ENCODE assay signal across 24 cellular contexts in genomic region chr7:2044311-2044882, GRCh38.
A peak's percentile ranks its signal among the peaks of the same experiment; 100 is the strongest.
DNase-seq lines count a peak whose midpoint lies in the region; ATAC-seq and TF ChIP-seq lines count a peak whose summit lies in the region.
"Had no signal": no experiment of that assay in that cellular context is flagged by ENCODE, and none has a peak within 500 bp of the region (broad histone marks: within the 10 kb centered on the region; RNA-seq: fewer than 3 reads in every experiment).

No MANE protein-coding gene starts in this region.

- no peaks in the 10 kb centered on the region for H3K79me2 ChIP-seq in OCI-LY7 (ENCODE audit: insufficient read depth, low read depth, low read length)

- no peak overlapping the region for H3K27ac ChIP-seq in OCI-LY7 (ENCODE audit: low read depth, low read length, poor library complexity, severe bottlenecking)
- H3K27ac ChIP-seq: heart left ventricle, prostate gland had no signal

- H3K9me3 Mint-ChIP-seq in stimulated activated naive CD8-positive, alpha-beta T cell treated with anti-CD3 and anti-CD28 coated beads, Interleukin-15, amount 100 ng/mL, for 72 hours = no peaks in the 10 kb centered on the region
- H3K9me3 Mint-ChIP-seq in immature natural killer cell = no peaks in the 10 kb centered on the region
- H3K9me3 Mint-ChIP-seq: activated naive CD4-positive, alpha-beta T cell treated with anti-CD3 and anti-CD28 coated beads, Interleukin-2, amount 50 U/mL, for 72 hours; central memory CD8-positive, alpha-beta T cell had no signal

- H4K20me1 ChIP-seq in OCI-LY7 (ENCODE audit: insufficient read depth, low read length) = no peaks in the 10 kb centered on the region; the same call in 1 of the 2 replicates

- H3K9me3 ChIP-seq in OCI-LY7 (ENCODE audit: low read length) = no peaks in the 10 kb centered on the region
- H3K9me3 ChIP-seq: heart left ventricle, prostate gland, SK-N-SH had no signal

- peaks cover 39% of the 10 kb centered on the region for H3K4me1 Mint-ChIP-seq in stimulated activated naive CD8-positive, alpha-beta T cell treated with anti-CD3 and anti-CD28 coated beads, Interleukin-15, amount 100 ng/mL, for 72 hours
- peaks cover 66 to 67% of the 10 kb centered on the region in 2 donors for H3K4me1 Mint-ChIP-seq in immature natural killer cell

- H3K9me2 ChIP-seq in OCI-LY7 (ENCODE audit: insufficient read depth, low read length) = no peaks in the 10 kb centered on the region
- H3K9me2 ChIP-seq: SK-N-SH had no signal

- H3K4me3 Mint-ChIP-seq in stimulated activated naive CD8-positive, alpha-beta T cell treated with anti-CD3 and anti-CD28 coated beads, Interleukin-15, amount 100 ng/mL, for 72 hours = no peak overlapping the region
- H3K4me3 Mint-ChIP-seq in immature natural killer cell = peak overlapping the region; percentile 50 to 75 (median 60)
- H3K4me3 Mint-ChIP-seq: activated CD4-positive, alpha-beta T cell treated with anti-CD3 and anti-CD28 coated beads, Interleukin-2, amount 10 ng/mL, durations not matched to agents 7 days and 5 days; central memory CD8-positive, alpha-beta T cell; nephron progenitor cell; T-helper 17 cell had no signal

- no TSS peak for BruUV-seq in OCI-LY7 (replicated peaks; lab: Mats Ljungman, UMichigan)

- H3K36me3 Mint-ChIP-seq in immature natural killer cell = peaks cover 6 to 24% (median 15%) of the 10 kb centered on the region in 3 donors

- no peak overlapping the region for H3K4me2 ChIP-seq in OCI-LY7 (ENCODE audit: low read length)
- H3K4me2 ChIP-seq: SK-N-SH had no signal

- H3K27ac Mint-ChIP-seq in stimulated activated naive CD8-positive, alpha-beta T cell treated with anti-CD3 and anti-CD28 coated beads, Interleukin-15, amount 100 ng/mL, for 72 hours = no peak overlapping the region
- peak overlapping the region in 5 of 6 donors; percentile 67 to 91 (median 86) for H3K27ac Mint-ChIP-seq in immature natural killer cell
- H3K27ac Mint-ChIP-seq: activated CD4-positive, alpha-beta T cell treated with anti-CD3 and anti-CD28 coated beads, Interleukin-2, amount 10 ng/mL, durations not matched to agents 7 days and 5 days; T-helper 17 cell had no signal

- no peak overlapping the region for H2AFZ ChIP-seq in OCI-LY7 (ENCODE audit: low read length)

- no peak overlapping the region for H3K4me3 ChIP-seq in OCI-LY7 (ENCODE audit: low read depth, low read length, poor library complexity, severe bottlenecking)
- H3K4me3 ChIP-seq: heart left ventricle, prostate gland had no signal

- H3K4me1 ChIP-seq in OCI-LY7 (ENCODE audit: insufficient read depth, low read length, poor library complexity, severe bottlenecking) = peaks cover 29% of the 10 kb centered on the region
- H3K4me1 ChIP-seq: heart left ventricle, prostate gland had no signal

- no peak for ATAC-seq in stimulated activated naive CD8-positive, alpha-beta T cell treated with anti-CD3 and anti-CD28 coated beads, Interleukin-15, Interleukin-2, amounts not matched to agents 100 U/mL and 50 U/mL, for 24 hours
- ATAC-seq in stimulated activated naive CD8-positive, alpha-beta T cell treated with anti-CD3 and anti-CD28 coated beads, Interleukin-15, amount 100 ng/mL, for 72 hours = no peak
- ATAC-seq: activated naive CD4-positive, alpha-beta T cell treated with anti-CD3 and anti-CD28 coated beads, Interleukin-2, amount 50 U/mL, for 72 hours; left lobe of liver; T-helper 17 cell had no signal

- DNase-seq in stimulated activated naive CD8-positive, alpha-beta T cell treated with anti-CD3 and anti-CD28 coated beads, Interleukin-15, Interleukin-2, amounts not matched to agents 100 U/mL and 50 U/mL, for 24 hours = peak; percentile 1
- DNase-seq in stimulated activated naive CD8-positive, alpha-beta T cell treated with anti-CD3 and anti-CD28 coated beads, Interleukin-15, amount 100 ng/mL, for 72 hours = no peak
- DNase-seq in immature natural killer cell (no peak), posterior vena cava (ENCODE audit: low spot score) (peak; percentile 77), COLO829 (ENCODE audit: low spot score) (no peak), OCI-LY7 (ENCODE audit: low spot score) (no peak), GM19240 (ENCODE audit: insufficient read length, low spot score) (no peak), dermis blood vessel endothelial cell (no peak)
- DNase-seq: activated CD4-positive, alpha-beta T cell treated with anti-CD3 and anti-CD28 coated beads, Interleukin-2, amount 10 ng/mL, durations not matched to agents 7 days and 5 days; EL; midbrain; NCI-H1092; NCI-H187 treated with DMSO at 0.1 percent for 48 hours; NCI-H526 treated with DMSO at 0.1 percent for 48 hours; nephron progenitor cell; small intestine; stimulated activated CD4-positive, alpha-beta T cell treated with anti-CD3 and anti-CD28 coated beads, Interleukin-2, amount 100 ng/mL, for 24 hours; T-helper 17 cell had no signal

- CTCF ChIA-PET in OCI-LY7 (lab: Charles Lee; ENCODE audit: unreplicated experiment) = no interaction called here

- peaks cover 15% of the 10 kb centered on the region for H3K36me3 ChIP-seq in OCI-LY7 (ENCODE audit: insufficient read depth, low read length)
- H3K36me3 ChIP-seq: heart left ventricle, prostate gland had no signal

- intact Hi-C loops in posterior vena cava (cut with DNase I) = no loop called here
- intact Hi-C loops in OCI-LY7 (cut with micrococcal nuclease; ENCODE audit: unreplicated experiment) = no loop called here

- POLR2A ChIA-PET in OCI-LY7 (lab: Charles Lee) = no interaction called here

- H3K27me3 Mint-ChIP-seq in stimulated activated naive CD8-positive, alpha-beta T cell treated with anti-CD3 and anti-CD28 coated beads, Interleukin-15, amount 100 ng/mL, for 72 hours = no peaks in the 10 kb centered on the region
- peaks cover 28 to 49% (median 43%) of the 10 kb centered on the region in 3 donors for H3K27me3 Mint-ChIP-seq in immature natural killer cell (ENCODE audit: low read depth in 3 of 3)
- H3K27me3 Mint-ChIP-seq: activated CD4-positive, alpha-beta T cell treated with anti-CD3 and anti-CD28 coated beads, Interleukin-2, amount 10 ng/mL, durations not matched to agents 7 days and 5 days; central memory CD8-positive, alpha-beta T cell; T-helper 17 cell had no signal

- TF ChIP-seq CTCF in OCI-LY7 (conservative IDR thresholded peaks at IDR 0.05; ENCODE audit: low read length) = no peak

Comparison
In these comparisons a context has a peak if more than half of its experiments do, and no peak if none do; other contexts are left out.
1. DNase-seq: peak in stimulated activated naive CD8-positive, alpha-beta T cell treated with anti-CD3 and anti-CD28 coated beads, Interleukin-15, Interleukin-2, amounts not matched to agents 100 U/mL and 50 U/mL, for 24 hours (single experiment) and posterior vena cava (single experiment); none in stimulated activated naive CD8-positive, alpha-beta T cell treated with anti-CD3 and anti-CD28 coated beads, Interleukin-15, amount 100 ng/mL, for 72 hours (0 of 2), immature natural killer cell (0 of 3), COLO829 (single experiment), OCI-LY7 (single experiment), GM19240 (single experiment) and dermis blood vessel endothelial cell (single experiment).
2. H3K27ac Mint-ChIP-seq: peak in immature natural killer cell (5 of 6); none in stimulated activated naive CD8-positive, alpha-beta T cell treated with anti-CD3 and anti-CD28 coated beads, Interleukin-15, amount 100 ng/mL, for 72 hours (0 of 2).
3. H3K4me3 Mint-ChIP-seq: peak in immature natural killer cell (5 of 5); none in stimulated activated naive CD8-positive, alpha-beta T cell treated with anti-CD3 and anti-CD28 coated beads, Interleukin-15, amount 100 ng/mL, for 72 hours (0 of 2).